In the genomic region with DNA sequence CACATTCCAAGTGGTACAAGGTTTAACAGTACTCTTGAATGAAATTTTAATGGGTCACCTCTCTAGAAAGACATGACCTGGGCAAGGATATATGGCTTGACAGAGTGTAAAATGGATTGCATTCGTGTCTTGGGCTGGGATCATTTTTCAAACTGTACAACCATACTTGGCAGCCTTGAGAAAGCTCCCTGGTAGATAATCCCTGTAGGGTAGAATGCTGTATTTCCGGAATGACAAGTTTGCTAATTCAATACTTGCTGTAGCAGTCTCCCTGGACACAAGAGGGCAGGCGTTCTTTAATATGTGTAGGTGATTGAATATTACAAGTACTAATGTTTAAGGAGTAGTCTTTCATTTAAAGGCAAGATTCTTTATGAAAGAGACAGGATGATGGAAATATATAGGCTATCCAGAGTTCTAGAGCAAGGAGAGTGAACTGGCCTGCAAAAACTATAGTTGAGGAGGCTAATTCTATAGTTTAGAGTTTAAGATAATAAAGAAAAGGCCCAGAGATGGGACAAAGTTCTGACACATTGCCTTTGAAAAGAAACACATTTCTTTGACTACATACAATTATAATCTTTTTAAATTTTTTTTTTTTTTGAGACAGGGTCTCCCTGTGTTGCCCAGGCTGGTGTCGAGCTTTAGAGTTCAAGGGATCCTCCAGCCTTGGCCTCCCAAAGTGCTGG, we compare ENCODE assay signal across 8 cellular contexts. TPM values are rescaled to one million over a fixed set of nuclear protein-coding genes. Genes with fewer than 3 reads are reported as not detected.
DNase-seq lines count a peak whose midpoint lies in the region; ATAC-seq, FAIRE-seq and TF ChIP-seq lines count a peak whose summit lies in the region.

No MANE protein-coding gene starts in this region.

- WGBS in small intestine, 3 donors = 21 to 50% (median 32%) methylated on average over 4 of the region's 4 CpGs

- peaks cover 4% of the 10 kb centered on the region in 2 donors for H3K36me3 ChIP-seq in small intestine (ENCODE audit: control insufficient read depth in 2 of 2, insufficient read depth in 2 of 2, low read length in 2 of 2)

- POLR2A ChIA-PET in RWPE1 (lab: Yijun Ruan, JAX; ENCODE audit: low non-redundant PET) = no interaction called here
- POLR2A ChIA-PET in activated CD4-positive, alpha-beta memory T cell treated with anti-CD3 and anti-CD28 coated beads for 36 hours (lab: Charles Lee) = no interaction called here

- H3K4me3 ChIP-seq in small intestine (ENCODE audit: low read depth in 1 of 2, low read length in 2 of 2) = no peak overlapping the region

- no peaks in the 10 kb centered on the region for H3K9me3 ChIP-seq in small intestine (ENCODE audit: control insufficient read depth, low read depth)

- CTCF ChIA-PET in RWPE1 (lab: Yijun Ruan, JAX) = interaction anchor here (0.6 to 1.4 kb wide), 12 partner anchors 15 to 276 kb away, joined by 3 to 7 read pairs (median 4); no protein-coding TSS in a partner anchor
- CTCF ChIA-PET in activated CD4-positive, alpha-beta memory T cell treated with anti-CD3 and anti-CD28 coated beads for 36 hours (lab: Charles Lee) = interaction anchor here (0.6 kb wide), 1 partner anchor 209 kb away, joined by 3 read pairs; no protein-coding TSS in a partner anchor

- TF ChIP-seq CTCF in D721Med (IDR thresholded peaks at IDR 0.05; ENCODE audit: insufficient read depth, missing control alignments) (peak; percentile 33), RWPE1 (conservative IDR thresholded peaks at IDR 0.05; ENCODE audit: low read depth) (no peak), foreskin keratinocyte (conservative IDR thresholded peaks at IDR 0.05) (peak; percentile 93)

- no peaks in the 10 kb centered on the region for H3K9me3 Mint-ChIP-seq in activated CD4-positive, alpha-beta memory T cell treated with anti-CD3 and anti-CD28 coated beads for 36 hours

- H3K4me1 ChIP-seq in foreskin keratinocyte (peaks cover 17% of the 10 kb centered on the region), small intestine (ENCODE audit: control insufficient read depth in 2 of 2, insufficient read depth in 1 of 2, low read depth in 1 of 2, low read length in 1 of 2) (no peaks in the 10 kb centered on the region)

- no peak overlapping the region for H3K4me3 Mint-ChIP-seq in activated CD4-positive, alpha-beta memory T cell treated with anti-CD3 and anti-CD28 coated beads for 36 hours

- ATAC-seq in foreskin keratinocyte = peak; percentile 92
- ATAC-seq in GM21717 (IDR thresholded peaks at IDR 0.05; ENCODE audit: unreplicated experiment) = no peak

- H3K27me3 Mint-ChIP-seq in activated CD4-positive, alpha-beta memory T cell treated with anti-CD3 and anti-CD28 coated beads for 36 hours = peaks cover 5% of the 10 kb centered on the region

- no peaks in the 10 kb centered on the region for H3K36me3 Mint-ChIP-seq in activated CD4-positive, alpha-beta memory T cell treated with anti-CD3 and anti-CD28 coated beads for 36 hours

- no peaks in the 10 kb centered on the region for H3K4me1 Mint-ChIP-seq in activated CD4-positive, alpha-beta memory T cell treated with anti-CD3 and anti-CD28 coated beads for 36 hours (ENCODE audit: low read depth)

- H3K27ac Mint-ChIP-seq in activated CD4-positive, alpha-beta memory T cell treated with anti-CD3 and anti-CD28 coated beads for 36 hours = no peak overlapping the region

- no peak for FAIRE-seq in D721Med (lab: Jason Lieb, UNC)
- FAIRE-seq in small intestine (lab: Jason Lieb, UNC) = peak; percentile 26

- H3K27me3 ChIP-seq in foreskin keratinocyte (no peaks in the 10 kb centered on the region), small intestine (ENCODE audit: control insufficient read depth in 2 of 2, insufficient read depth in 2 of 2, low read length in 2 of 2) (no peaks in the 10 kb centered on the region)

- intact Hi-C loops in activated CD4-positive, alpha-beta memory T cell treated with anti-CD3 and anti-CD28 coated beads for 36 hours (cut with micrococcal nuclease) = no loop called here

- no peak overlapping the region for H3K27ac ChIP-seq in RWPE1
- peak overlapping the region; percentile 52 for H3K27ac ChIP-seq in foreskin keratinocyte
- H3K27ac ChIP-seq in small intestine (ENCODE audit: low read depth in 1 of 2, low read length in 1 of 2) = no peak overlapping the region

- no peak for DNase-seq in D721Med (ENCODE audit: insufficient read length, low spot score)
- peak; percentile 79 for DNase-seq in HPDE6-E6E7 (ENCODE audit: extremely low spot score)
- peak; percentile 83 for DNase-seq in RWPE1 (ENCODE audit: low spot score)
- peak; percentile 76 to 89 for DNase-seq in foreskin keratinocyte
- peak; percentile 94 for DNase-seq in small intestine
- no peak for DNase-seq in activated CD4-positive, alpha-beta memory T cell treated with anti-CD3 and anti-CD28 coated beads for 36 hours
- no peak for DNase-seq in activated CD4-positive, alpha-beta T cell treated with anti-CD3 and anti-CD28 coated beads for 1 hour

RNA-seq across cellular contexts. Expression of a gene that starts 53.4 kb away (rescaled TPM):
- 2.0 and 3.6 TPM in 2 replicates for total RNA-seq in foreskin keratinocyte
- polyA plus RNA-seq in foreskin keratinocyte (1.5 and 2.9 TPM in 2 replicates), small intestine (10 to 100 TPM in 1 of 3 donors, 1 to 10 TPM in 2; 7.8 to 26.9 (median 9.6) TPM)
- not detected for total RNA-seq in activated CD4-positive, alpha-beta memory T cell treated with anti-CD3 and anti-CD28 coated beads for 36 hours

Comparison
In these comparisons a context has a peak if more than half of its experiments do, and no peak if none do; other contexts are left out.
1. DNase-seq: peak in HPDE6-E6E7 (single experiment), RWPE1 (single experiment), foreskin keratinocyte (2 of 2) and small intestine (single experiment); none in D721Med (single experiment), activated CD4-positive, alpha-beta memory T cell treated with anti-CD3 and anti-CD28 coated beads for 36 hours (single experiment) and activated CD4-positive, alpha-beta T cell treated with anti-CD3 and anti-CD28 coated beads for 1 hour (single experiment).